Comparison of ENCODE assay signal across 8 cellular contexts in genomic region chr1:51616490-51616889, GRCh38.
DNase-seq lines count a peak whose midpoint lies in the region; ATAC-seq and TF ChIP-seq lines count a peak whose summit lies in the region.

No MANE protein-coding gene starts in this region.

- no peak for TF ChIP-seq CTCF in GM12865 (IDR thresholded peaks at IDR 0.05; ENCODE audit: insufficient read depth, low read depth, low read length, missing control alignments)
- TF ChIP-seq CTCF in foreskin fibroblast (IDR thresholded peaks at IDR 0.05; ENCODE audit: low read depth, low read length) = no peak

- H3K9me3 ChIP-seq in SK-N-MC (ENCODE audit: low read depth, low read length) = no peaks in the 10 kb centered on the region

- H3K9ac ChIP-seq in SK-N-MC (ENCODE audit: insufficient read length) = peak overlapping the region; percentile 65

- H3K27ac ChIP-seq in SK-N-MC = no peak overlapping the region

- ATAC-seq in GM21723 (IDR thresholded peaks at IDR 0.05; ENCODE audit: unreplicated experiment) = no peak

- no peaks in the 10 kb centered on the region for H3K36me3 ChIP-seq in SK-N-MC (ENCODE audit: insufficient read depth, low read length)

- DNase-seq in GM12865 (ENCODE audit: low read depth) (no peak), SK-N-MC (ENCODE audit: low read depth, low spot score) (no peak), foreskin fibroblast (no peak), skeletal muscle cell (ENCODE audit: low read depth) (no peak), AG08396 (ENCODE audit: low spot score) (no peak), SHP77 treated with DMSO at 0.1 percent for 48 hours (lab: John Stamatoyannopoulos, UW) (no peak)
- no peak for DNase-seq in stimulated activated CD4-positive, alpha-beta T cell treated with anti-CD3 and anti-CD28 coated beads, Interleukin-12 subunit alpha, Interleukin-12 subunit beta, amount 100 ng/mL, for 4 hours

- H3K4me3 ChIP-seq in GM12865 (ENCODE audit: low read depth, low read length) (peak overlapping the region; percentile 99), SK-N-MC (peak overlapping the region; percentile 96), foreskin fibroblast (ENCODE audit: low read depth in 1 of 2, low read length in 2 of 2) (peak overlapping the region; percentile 65 to 90), skeletal muscle cell (ENCODE audit: low read depth, low read length) (peak overlapping the region; percentile 13)

Comparison
In these comparisons a context has a peak if more than half of its experiments do, and no peak if none do; other contexts are left out.
1. H3K4me3 ChIP-seq: peak in every context shown above with its lines; median percentile 99 in GM12865; 96 in SK-N-MC; 78 in foreskin fibroblast; 13 in skeletal muscle cell.